7 cellular contexts compared by ENCODE assay signal in genomic region chr3:171447579-171447891, GRCh38. TPM values are rescaled to one million over a fixed set of nuclear protein-coding genes. Genes with fewer than 3 reads are reported as not detected.
DNase-seq lines count a peak whose midpoint lies in the region; ATAC-seq, FAIRE-seq and TF ChIP-seq lines count a peak whose summit lies in the region.
"Not testable (repeated sequence)": the region's sequence is repeated elsewhere in the genome, so short reads cannot be mapped to it uniquely, and the experiment has no call there.

No MANE protein-coding gene starts in this region.

- not testable (repeated sequence) for TF ChIP-seq CTCF in HEK293 (tag by site-specific recombination; IDR thresholded peaks at IDR 0.05); RWPE2 (IDR thresholded peaks at IDR 0.05; ENCODE audit: poor library complexity, severe bottlenecking); mammary epithelial cell (conservative IDR thresholded peaks at IDR 0.05 in 1 of 2, IDR thresholded peaks at IDR 0.05 in 1 of 2; ENCODE audit: extremely low read depth in 1 of 2, insufficient read depth in 1 of 2, low read depth in 1 of 2, low read length in 2 of 2)

- not testable (repeated sequence) for H3K27me3 ChIP-seq in CD4-positive, CD25-positive, alpha-beta regulatory T cell (ENCODE audit: control insufficient read depth, insufficient read depth, low read length); RWPE2 (ENCODE audit: insufficient read depth, poor library complexity, severe bottlenecking); mammary epithelial cell (ENCODE audit: insufficient read depth, low read length); skeletal muscle satellite cell (ENCODE audit: control insufficient read depth, insufficient read depth, low read length)

- H2AFZ ChIP-seq in mammary epithelial cell (ENCODE audit: low read depth, low read length) = not testable (repeated sequence)

- in situ Hi-C loops in mammary epithelial cell (cut with MboI; ENCODE audit: low sequenced_read_pairs in 2 of 2) = not testable (repeated sequence)

- WGBS in mammary epithelial cell (ENCODE audit: low coverage, missing lambda C conversion rate) = 23% methylated on average over 1 of the region's 1 CpG

- H3K27ac ChIP-seq in CD4-positive, CD25-positive, alpha-beta regulatory T cell (ENCODE audit: insufficient read depth, low read length, poor library complexity, severe bottlenecking); HEK293 (ENCODE audit: extremely low read depth, low read depth, low read length); mammary epithelial cell (ENCODE audit: insufficient read depth, low read depth, low read length): not testable (repeated sequence)
- peak overlapping the region; percentile 35 for H3K27ac ChIP-seq in RWPE2 (ENCODE audit: poor library complexity, severe bottlenecking)

- H3K36me3 Mint-ChIP-seq in CD4-positive, CD25-positive, alpha-beta regulatory T cell = peaks cover 18% of the 10 kb centered on the region
- not testable (repeated sequence) for H3K36me3 Mint-ChIP-seq in activated T-cell treated with anti-CD3 and anti-CD28 coated beads, Interleukin-2, amount 50 U/mL, for 72 hours (ENCODE audit: insufficient read depth in 2 of 2)

- not testable (repeated sequence) for H3K9ac ChIP-seq in mammary epithelial cell (ENCODE audit: insufficient read depth, low read length); skeletal muscle satellite cell (ENCODE audit: low read depth, low read length)

- peaks cover 42% of the 10 kb centered on the region for H3K4me1 ChIP-seq in CD4-positive, CD25-positive, alpha-beta regulatory T cell (ENCODE audit: control insufficient read depth, insufficient read depth, low read length, poor library complexity, severe bottlenecking)
- H3K4me1 ChIP-seq in HEK293 (ENCODE audit: control insufficient read depth, insufficient read depth, low read length); mammary epithelial cell (ENCODE audit: insufficient read depth, low read length): not testable (repeated sequence)
- H3K4me1 ChIP-seq in RWPE2 (ENCODE audit: insufficient read depth, poor library complexity, severe bottlenecking) (peaks cover 13% of the 10 kb centered on the region), skeletal muscle satellite cell (ENCODE audit: control insufficient read depth, insufficient read depth, low read length) (peaks cover 10% of the 10 kb centered on the region)

- not testable (repeated sequence) for H3K9me3 Mint-ChIP-seq in CD4-positive, CD25-positive, alpha-beta regulatory T cell; activated T-cell treated with anti-CD3 and anti-CD28 coated beads, Interleukin-2, amount 50 U/mL, for 72 hours

- intact Hi-C loops in mammary epithelial cell (cut with micrococcal nuclease) = not testable (repeated sequence)

- peak; percentile 92 for FAIRE-seq in islet of Langerhans (lab: Jason Lieb, UNC)

- peak overlapping the region; percentile 21 for H3K4me3 ChIP-seq in CD4-positive, CD25-positive, alpha-beta regulatory T cell (ENCODE audit: low read depth, low read length)
- not testable (repeated sequence) for H3K4me3 ChIP-seq in HEK293 (ENCODE audit: low read depth, low read length); RWPE2 (ENCODE audit: severe bottlenecking); mammary epithelial cell (replicated peaks in 1 of 3; ENCODE audit: insufficient read depth in 1 of 3, low read depth in 2 of 3, low read length in 3 of 3); skeletal muscle satellite cell (ENCODE audit: low read length)

- not testable (repeated sequence) for DNase-seq in CD4-positive, CD25-positive, alpha-beta regulatory T cell; RWPE2 (ENCODE audit: low spot score); activated T-cell treated with anti-CD3 and anti-CD28 coated beads, Interleukin-2, amount 50 U/mL, for 72 hours; mammary epithelial cell

- not testable (repeated sequence) for H3K36me3 ChIP-seq in CD4-positive, CD25-positive, alpha-beta regulatory T cell (ENCODE audit: control insufficient read depth, insufficient read depth, low read length); HEK293 (ENCODE audit: control insufficient read depth in 2 of 2, insufficient read depth in 1 of 2, low read length in 2 of 2); RWPE2 (ENCODE audit: low read depth); mammary epithelial cell (ENCODE audit: insufficient read depth, low read length); skeletal muscle satellite cell (ENCODE audit: insufficient read depth, low read length)

- dilution Hi-C loops in mammary epithelial cell (cut with HindIII; ENCODE audit: low sequenced_read_pairs) = not testable (repeated sequence)

- POLR2A ChIA-PET in HEK293 (lab: Yijun Ruan, JAX) = interaction anchor here (1.2 kb wide), 1 partner anchor 10 kb away, joined by 6 read pairs; no protein-coding TSS in a partner anchor

- H3K4me1 Mint-ChIP-seq in CD4-positive, CD25-positive, alpha-beta regulatory T cell = peaks cover 44 to 66% (median 51%) of the 10 kb centered on the region in 4 donors
- H3K4me1 Mint-ChIP-seq in activated T-cell treated with anti-CD3 and anti-CD28 coated beads, Interleukin-2, amount 50 U/mL, for 72 hours (ENCODE audit: low read depth) = peaks cover 48% of the 10 kb centered on the region

- H3K4me2 ChIP-seq in mammary epithelial cell (ENCODE audit: insufficient read depth, low read depth, low read length) = peak overlapping the region; percentile 29
- peak overlapping the region; percentile 14 for H3K4me2 ChIP-seq in skeletal muscle satellite cell (ENCODE audit: low read length)

- H3K79me2 ChIP-seq in mammary epithelial cell (ENCODE audit: insufficient read depth, low read length) = peaks cover 15% of the 10 kb centered on the region

- H3K27me3 Mint-ChIP-seq in CD4-positive, CD25-positive, alpha-beta regulatory T cell; activated T-cell treated with anti-CD3 and anti-CD28 coated beads, Interleukin-2, amount 50 U/mL, for 72 hours (ENCODE audit: low read depth): not testable (repeated sequence)

- ATAC-seq in CD4-positive, CD25-positive, alpha-beta regulatory T cell (ENCODE audit: low read depth in 2 of 2); activated T-cell treated with anti-CD3 and anti-CD28 coated beads, Interleukin-2, amount 50 U/mL, for 72 hours (replicated peaks in 1 of 2): not testable (repeated sequence)
- peak; percentile 36 for ATAC-seq in RWPE2 (ENCODE audit: low read depth)

- not testable (repeated sequence) for H4K20me1 ChIP-seq in mammary epithelial cell (ENCODE audit: insufficient read depth, low read length)

- not testable (repeated sequence) for H3K9me3 ChIP-seq in CD4-positive, CD25-positive, alpha-beta regulatory T cell (ENCODE audit: control insufficient read depth in 2 of 2, low read length in 2 of 2); HEK293 (ENCODE audit: control insufficient read depth, insufficient read depth, low read depth, low read length); RWPE2 (ENCODE audit: severe bottlenecking); mammary epithelial cell (replicated peaks; ENCODE audit: insufficient read depth, low read length); skeletal muscle satellite cell (replicated peaks; ENCODE audit: low read length)

- peak overlapping the region in 3 of 4 donors; percentile 12 to 42 (median 22) for H3K4me3 Mint-ChIP-seq in CD4-positive, CD25-positive, alpha-beta regulatory T cell
- H3K4me3 Mint-ChIP-seq in activated T-cell treated with anti-CD3 and anti-CD28 coated beads, Interleukin-2, amount 50 U/mL, for 72 hours = peak overlapping the region in 1 of 2 donors; percentile 31

- CTCF ChIA-PET in HEK293 (lab: Yijun Ruan, JAX); mammary epithelial cell (lab: Charles Lee; ENCODE audit: low non-redundant PET): not testable (repeated sequence)

- not testable (repeated sequence) for H3K27ac Mint-ChIP-seq in CD4-positive, CD25-positive, alpha-beta regulatory T cell
- peak overlapping the region; percentile 33 for H3K27ac Mint-ChIP-seq in activated T-cell treated with anti-CD3 and anti-CD28 coated beads, Interleukin-2, amount 50 U/mL, for 72 hours

- not testable (repeated sequence) for BruUV-seq in mammary epithelial cell (replicated peaks; lab: Mats Ljungman, UMichigan)

TF ChIP-seq in HEK293, 187 proteins besides CTCF, POLR2A, EP300 and RAD21:
- peak; percentile 72; the same call in 1 of the 2 replicates for TF ChIP-seq ZNF660 (tag by site-specific recombination; IDR thresholded peaks at IDR 0.05)

RNA-seq across cellular contexts. Expression of gene TNIK, which starts 12.7 kb away (rescaled TPM):
- 162 TPM for total RNA-seq in CD4-positive, CD25-positive, alpha-beta regulatory T cell
- polyA plus RNA-seq in CD4-positive, CD25-positive, alpha-beta regulatory T cell = 10 to 100 TPM; 14.7 to 26.7 (median 22.0) TPM
- 10 to 100 TPM; 32.2 to 43.2 TPM for total RNA-seq in activated T-cell treated with anti-CD3 and anti-CD28 coated beads, Interleukin-2, amount 50 U/mL, for 72 hours
- 1 to 10 TPM; 7.5 to 9.7 TPM for total RNA-seq in mammary epithelial cell
- polyA plus RNA-seq in mammary epithelial cell = 3.5 TPM
- polyA minus RNA-seq in mammary epithelial cell = 76.6 TPM
- 5.0 and 6.1 TPM in 2 replicates for total RNA-seq in skeletal muscle satellite cell (2012; rRNA removed)
